Comparison of ENCODE assay signal across 18 cellular contexts in genomic region chr17:57634713-57635465, GRCh38.
A peak's percentile ranks its signal among the peaks of the same experiment; 100 is the strongest.
DNase-seq lines count a peak whose midpoint lies in the region; ATAC-seq and TF ChIP-seq lines count a peak whose summit lies in the region.
"Had no signal": no experiment of that assay in that cellular context is flagged by ENCODE, and none has a peak within 500 bp of the region (broad histone marks: within the 10 kb centered on the region; RNA-seq: fewer than 3 reads in every experiment).

No MANE protein-coding gene starts in this region.

- peaks cover 63% of the 10 kb centered on the region for H4K20me1 ChIP-seq in BLaER1

- H3K9ac ChIP-seq in BLaER1: no peak overlapping the region

- H3K36me3 Mint-ChIP-seq in T-helper 17 cell (ENCODE audit: low read depth): peaks cover 12% of the 10 kb centered on the region

- peaks cover 42% of the 10 kb centered on the region for H3K4me1 ChIP-seq in BLaER1

- H3K4me3 Mint-ChIP-seq in T-helper 17 cell: no peak overlapping the region
- H3K4me3 Mint-ChIP-seq: activated T-helper 1 cell treated with anti-CD3 and anti-CD28 coated beads, Interleukin-12 subunit alpha, Interleukin-12 subunit beta, Interleukin-2, Interleukin-4 antibody, amounts not matched to agents 30 ng/mL and 10 ng/mL and 1 ng/mL, durations not matched to agents 14 hours and 24 hours and 36 hours had no signal

- no peak for ATAC-seq in T-helper 17 cell
- ATAC-seq in GM18519 (IDR thresholded peaks at IDR 0.05; ENCODE audit: low FRiP score, unreplicated experiment): no peak
- no peak for ATAC-seq in HG03520 (IDR thresholded peaks at IDR 0.05; ENCODE audit: unreplicated experiment)
- ATAC-seq: left lung had no signal

- TF ChIP-seq CTCF in fibroblast of pulmonary artery (IDR thresholded peaks at IDR 0.05; ENCODE audit: low read length, missing control alignments): no peak

- H3K4me2 ChIP-seq in BLaER1: no peak overlapping the region

- peak overlapping the region; percentile 67 for H3K27ac Mint-ChIP-seq in T-helper 17 cell
- H3K27ac Mint-ChIP-seq: activated T-helper 1 cell treated with anti-CD3 and anti-CD28 coated beads, Interleukin-12 subunit alpha, Interleukin-12 subunit beta, Interleukin-2, Interleukin-4 antibody, amounts not matched to agents 30 ng/mL and 10 ng/mL and 1 ng/mL, durations not matched to agents 14 hours and 24 hours and 36 hours; progenitor cell of endocrine pancreas had no signal

- H3K27me3 Mint-ChIP-seq in T-helper 17 cell: no peaks in the 10 kb centered on the region
- H3K27me3 Mint-ChIP-seq: progenitor cell of endocrine pancreas had no signal

- H3K36me3 ChIP-seq in BLaER1: peaks cover 100% of the 10 kb centered on the region
- H3K36me3 ChIP-seq: left lung had no signal

- peaks cover 7% of the 10 kb centered on the region for H3K4me1 Mint-ChIP-seq in T-helper 17 cell

- H3K4me3 ChIP-seq in BLaER1 (no peak overlapping the region), fibroblast of pulmonary artery (replicated peaks; ENCODE audit: low read depth, low read length) (no peak overlapping the region)
- H3K4me3 ChIP-seq: left lung had no signal

- peak; percentile 8 for DNase-seq in HS-27A (ENCODE audit: low read depth)
- no peak for DNase-seq in T-helper 17 cell
- peak; percentile 4 for DNase-seq in fibroblast of pulmonary artery (ENCODE audit: low read depth)
- DNase-seq in midbrain (lab: John Stamatoyannopoulos, UW): no peak
- no peak for DNase-seq in NCI-H748 (lab: John Stamatoyannopoulos, UW; ENCODE audit: unreplicated experiment)
- DNase-seq: activated CD4-positive, alpha-beta T cell treated with anti-CD3 and anti-CD28 coated beads, Interleukin-2, amount 50 U/mL, for 48 hours; amniotic stem cell; cortex of kidney; erythroblast; hippocampal formation; left lung; NCI-H1694 treated with DMSO at 0.1 percent for 48 hours; NCI-H526 treated with DMSO at 0.1 percent for 48 hours had no signal

- H3K27me3 ChIP-seq in BLaER1: no peaks in the 10 kb centered on the region
- H3K27me3 ChIP-seq: left lung had no signal

- H3K9me3 ChIP-seq in BLaER1: 0 out of 2 replicates have a peak, but pooled peaks cover 3% of the 10 kb centered on the region
- H3K9me3 ChIP-seq in T-helper 17 cell (ENCODE audit: control insufficient read depth, low read length, poor library complexity, severe bottlenecking): no peaks in the 10 kb centered on the region
- H3K9me3 ChIP-seq: left lung had no signal

- 0 out of 2 replicates have a peak overlapping the region, but pooled peaks have one; percentile 15 for H3K27ac ChIP-seq in BLaER1
- H3K27ac ChIP-seq: left lung had no signal

Comparison
In these comparisons a context has a peak if more than half of its experiments do, and no peak if none do; other contexts are left out.
1. DNase-seq: peak in HS-27A (single experiment) and fibroblast of pulmonary artery (single experiment); none in T-helper 17 cell (0 of 3), midbrain (single experiment) and NCI-H748 (single experiment).